Comparison of ENCODE assay signal across 2 cellular contexts in the genomic region with DNA sequence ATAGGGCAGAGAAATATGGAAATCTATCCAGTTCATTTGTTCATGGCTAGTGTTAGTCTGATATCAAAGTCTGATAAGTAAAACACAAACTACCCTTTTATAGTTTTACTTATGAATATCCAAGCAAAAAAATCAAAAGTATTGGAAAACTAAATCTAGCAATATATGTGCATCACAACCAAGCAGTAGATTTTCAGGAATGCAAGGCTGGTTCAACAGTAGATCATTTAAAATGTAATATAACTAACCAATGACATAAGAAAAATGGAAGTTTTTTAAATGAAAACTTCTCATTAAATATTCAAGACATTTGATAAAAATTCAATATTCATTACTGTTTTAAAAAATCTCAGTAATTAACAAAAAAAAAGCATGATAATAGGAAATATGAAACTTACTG.
A peak's percentile ranks its signal among the peaks of the same experiment; 100 is the strongest.
TF ChIP-seq lines count a peak whose summit lies in the region.

No MANE protein-coding gene starts in this region.

TF ChIP-seq in A549, 52 proteins besides CTCF, POLR2A, EP300 and RAD21:
- TF ChIP-seq TP53 (CRISPR knock-in tag; IDR thresholded peaks at IDR 0.05) (no peak), HEYL (CRISPR knock-in tag; IDR thresholded peaks at IDR 0.05) (no peak), PHF8 (IDR thresholded peaks at IDR 0.05; ENCODE audit: borderline replicate concordance, low read depth) (no peak), MAFK (IDR thresholded peaks at IDR 0.05; ENCODE audit: partially characterized antibody) (no peak), POLR2AphosphoS2 (conservative IDR thresholded peaks at IDR 0.05; ENCODE audit: low read length) (no peak), ZFP36 (IDR thresholded peaks at IDR 0.05; ENCODE audit: borderline replicate concordance, partially characterized antibody) (no peak), CBX2 (IDR thresholded peaks at IDR 0.05; ENCODE audit: borderline replicate concordance, low read depth) (no peak), SREBF2 (IDR thresholded peaks at IDR 0.05) (no peak), RFX5 (IDR thresholded peaks at IDR 0.05) (no peak), GATA3 (IDR thresholded peaks at IDR 0.05; ENCODE audit: borderline replicate concordance) (no peak)
- TF ChIP-seq, protein P1, sequence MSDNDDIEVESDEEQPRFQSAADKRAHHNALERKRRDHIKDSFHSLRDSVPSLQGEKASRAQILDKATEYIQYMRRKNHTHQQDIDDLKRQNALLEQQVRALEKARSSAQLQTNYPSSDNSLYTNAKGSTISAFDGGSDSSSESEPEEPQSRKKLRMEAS (IDR thresholded peaks at IDR 0.05), result no peak
- TF ChIP-seq, protein P2, sequence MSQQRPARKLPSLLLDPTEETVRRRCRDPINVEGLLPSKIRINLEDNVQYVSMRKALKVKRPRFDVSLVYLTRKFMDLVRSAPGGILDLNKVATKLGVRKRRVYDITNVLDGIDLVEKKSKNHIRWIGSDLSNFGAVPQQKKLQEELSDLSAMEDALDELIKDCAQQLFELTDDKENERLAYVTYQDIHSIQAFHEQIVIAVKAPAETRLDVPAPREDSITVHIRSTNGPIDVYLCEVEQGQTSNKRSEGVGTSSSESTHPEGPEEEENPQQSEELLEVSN (IDR thresholded peaks at IDR 0.05; ENCODE audit: borderline replicate concordance, low read depth), result no peak
- TF ChIP-seq, protein P3, sequence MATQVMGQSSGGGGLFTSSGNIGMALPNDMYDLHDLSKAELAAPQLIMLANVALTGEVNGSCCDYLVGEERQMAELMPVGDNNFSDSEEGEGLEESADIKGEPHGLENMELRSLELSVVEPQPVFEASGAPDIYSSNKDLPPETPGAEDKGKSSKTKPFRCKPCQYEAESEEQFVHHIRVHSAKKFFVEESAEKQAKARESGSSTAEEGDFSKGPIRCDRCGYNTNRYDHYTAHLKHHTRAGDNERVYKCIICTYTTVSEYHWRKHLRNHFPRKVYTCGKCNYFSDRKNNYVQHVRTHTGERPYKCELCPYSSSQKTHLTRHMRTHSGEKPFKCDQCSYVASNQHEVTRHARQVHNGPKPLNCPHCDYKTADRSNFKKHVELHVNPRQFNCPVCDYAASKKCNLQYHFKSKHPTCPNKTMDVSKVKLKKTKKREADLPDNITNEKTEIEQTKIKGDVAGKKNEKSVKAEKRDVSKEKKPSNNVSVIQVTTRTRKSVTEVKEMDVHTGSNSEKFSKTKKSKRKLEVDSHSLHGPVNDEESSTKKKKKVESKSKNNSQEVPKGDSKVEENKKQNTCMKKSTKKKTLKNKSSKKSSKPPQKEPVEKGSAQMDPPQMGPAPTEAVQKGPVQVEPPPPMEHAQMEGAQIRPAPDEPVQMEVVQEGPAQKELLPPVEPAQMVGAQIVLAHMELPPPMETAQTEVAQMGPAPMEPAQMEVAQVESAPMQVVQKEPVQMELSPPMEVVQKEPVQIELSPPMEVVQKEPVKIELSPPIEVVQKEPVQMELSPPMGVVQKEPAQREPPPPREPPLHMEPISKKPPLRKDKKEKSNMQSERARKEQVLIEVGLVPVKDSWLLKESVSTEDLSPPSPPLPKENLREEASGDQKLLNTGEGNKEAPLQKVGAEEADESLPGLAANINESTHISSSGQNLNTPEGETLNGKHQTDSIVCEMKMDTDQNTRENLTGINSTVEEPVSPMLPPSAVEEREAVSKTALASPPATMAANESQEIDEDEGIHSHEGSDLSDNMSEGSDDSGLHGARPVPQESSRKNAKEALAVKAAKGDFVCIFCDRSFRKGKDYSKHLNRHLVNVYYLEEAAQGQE (IDR thresholded peaks at IDR 0.05), result no peak

TF ChIP-seq in K562, 482 proteins besides CTCF, POLR2A, EP300 and RAD21:
- TF ChIP-seq SMARCA5 (IDR thresholded peaks at IDR 0.05), result no peak
- TF ChIP-seq POLR2G (IDR thresholded peaks at IDR 0.05; ENCODE audit: low read depth, low read length), result no peak
- peak; percentile 95 for TF ChIP-seq ZNF324 (CRISPR knock-in tag; IDR thresholded peaks at IDR 0.05)
- TF ChIP-seq POLR2H (tag; IDR thresholded peaks at IDR 0.05; ENCODE audit: low read depth), result no peak
- TF ChIP-seq, protein P4, sequence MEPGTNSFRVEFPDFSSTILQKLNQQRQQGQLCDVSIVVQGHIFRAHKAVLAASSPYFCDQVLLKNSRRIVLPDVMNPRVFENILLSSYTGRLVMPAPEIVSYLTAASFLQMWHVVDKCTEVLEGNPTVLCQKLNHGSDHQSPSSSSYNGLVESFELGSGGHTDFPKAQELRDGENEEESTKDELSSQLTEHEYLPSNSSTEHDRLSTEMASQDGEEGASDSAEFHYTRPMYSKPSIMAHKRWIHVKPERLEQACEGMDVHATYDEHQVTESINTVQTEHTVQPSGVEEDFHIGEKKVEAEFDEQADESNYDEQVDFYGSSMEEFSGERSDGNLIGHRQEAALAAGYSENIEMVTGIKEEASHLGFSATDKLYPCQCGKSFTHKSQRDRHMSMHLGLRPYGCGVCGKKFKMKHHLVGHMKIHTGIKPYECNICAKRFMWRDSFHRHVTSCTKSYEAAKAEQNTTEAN (CRISPR knock-in tag; IDR thresholded peaks at IDR 0.05), result no peak
- TF ChIP-seq POLR3A (IDR thresholded peaks at IDR 0.05; ENCODE audit: borderline replicate concordance, extremely low read depth, insufficient read depth, insufficient read length), result no peak
- no peak for TF ChIP-seq MEF2D (tag; conservative IDR thresholded peaks at IDR 0.05; ENCODE audit: low read depth)
- 0 out of 3 replicates have a peak, but pooled peaks of 1 of the 2 experiments have one; percentile 22 for TF ChIP-seq CBX3 (IDR thresholded peaks at IDR 0.05; ENCODE audit: borderline replicate concordance in 1 of 2, low read length in 2 of 2)
- TF ChIP-seq, protein P5, sequence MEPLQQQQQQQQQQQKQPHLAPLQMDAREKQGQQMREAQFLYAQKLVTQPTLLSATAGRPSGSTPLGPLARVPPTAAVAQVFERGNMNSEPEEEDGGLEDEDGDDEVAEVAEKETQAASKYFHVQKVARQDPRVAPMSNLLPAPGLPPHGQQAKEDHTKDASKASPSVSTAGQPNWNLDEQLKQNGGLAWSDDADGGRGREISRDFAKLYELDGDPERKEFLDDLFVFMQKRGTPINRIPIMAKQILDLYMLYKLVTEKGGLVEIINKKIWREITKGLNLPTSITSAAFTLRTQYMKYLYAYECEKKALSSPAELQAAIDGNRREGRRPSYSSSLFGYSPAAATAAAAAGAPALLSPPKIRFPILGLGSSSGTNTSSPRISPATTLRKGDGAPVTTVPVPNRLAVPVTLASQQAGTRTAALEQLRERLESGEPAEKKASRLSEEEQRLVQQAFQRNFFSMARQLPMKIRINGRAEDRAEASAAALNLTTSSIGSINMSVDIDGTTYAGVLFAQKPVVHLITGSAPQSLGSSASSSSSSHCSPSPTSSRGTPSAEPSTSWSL (CRISPR knock-in tag; IDR thresholded peaks at IDR 0.05; ENCODE audit: borderline replicate concordance), result no peak
- TF ChIP-seq TRIM28 (IDR thresholded peaks at IDR 0.05), result 0 out of 2 replicates have a peak, but pooled peaks have one; percentile 35
- TF ChIP-seq, protein P6, sequence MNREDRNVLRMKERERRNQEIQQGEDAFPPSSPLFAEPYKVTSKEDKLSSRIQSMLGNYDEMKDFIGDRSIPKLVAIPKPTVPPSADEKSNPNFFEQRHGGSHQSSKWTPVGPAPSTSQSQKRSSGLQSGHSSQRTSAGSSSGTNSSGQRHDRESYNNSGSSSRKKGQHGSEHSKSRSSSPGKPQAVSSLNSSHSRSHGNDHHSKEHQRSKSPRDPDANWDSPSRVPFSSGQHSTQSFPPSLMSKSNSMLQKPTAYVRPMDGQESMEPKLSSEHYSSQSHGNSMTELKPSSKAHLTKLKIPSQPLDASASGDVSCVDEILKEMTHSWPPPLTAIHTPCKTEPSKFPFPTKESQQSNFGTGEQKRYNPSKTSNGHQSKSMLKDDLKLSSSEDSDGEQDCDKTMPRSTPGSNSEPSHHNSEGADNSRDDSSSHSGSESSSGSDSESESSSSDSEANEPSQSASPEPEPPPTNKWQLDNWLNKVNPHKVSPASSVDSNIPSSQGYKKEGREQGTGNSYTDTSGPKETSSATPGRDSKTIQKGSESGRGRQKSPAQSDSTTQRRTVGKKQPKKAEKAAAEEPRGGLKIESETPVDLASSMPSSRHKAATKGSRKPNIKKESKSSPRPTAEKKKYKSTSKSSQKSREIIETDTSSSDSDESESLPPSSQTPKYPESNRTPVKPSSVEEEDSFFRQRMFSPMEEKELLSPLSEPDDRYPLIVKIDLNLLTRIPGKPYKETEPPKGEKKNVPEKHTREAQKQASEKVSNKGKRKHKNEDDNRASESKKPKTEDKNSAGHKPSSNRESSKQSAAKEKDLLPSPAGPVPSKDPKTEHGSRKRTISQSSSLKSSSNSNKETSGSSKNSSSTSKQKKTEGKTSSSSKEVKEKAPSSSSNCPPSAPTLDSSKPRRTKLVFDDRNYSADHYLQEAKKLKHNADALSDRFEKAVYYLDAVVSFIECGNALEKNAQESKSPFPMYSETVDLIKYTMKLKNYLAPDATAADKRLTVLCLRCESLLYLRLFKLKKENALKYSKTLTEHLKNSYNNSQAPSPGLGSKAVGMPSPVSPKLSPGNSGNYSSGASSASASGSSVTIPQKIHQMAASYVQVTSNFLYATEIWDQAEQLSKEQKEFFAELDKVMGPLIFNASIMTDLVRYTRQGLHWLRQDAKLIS (CRISPR knock-in tag; IDR thresholded peaks at IDR 0.05), result no peak
- no peak for TF ChIP-seq LEF1 (IDR thresholded peaks at IDR 0.05)
- TF ChIP-seq TAF9B (IDR thresholded peaks at IDR 0.05; ENCODE audit: partially characterized antibody), result no peak
